1 cellular context compared by ENCODE assay signal in genomic region chr1:54548389-54549044, GRCh38.
TF ChIP-seq lines count a peak whose summit lies in the region.

No MANE protein-coding gene starts in this region.

TF ChIP-seq in SK-N-SH treated with all-trans-retinoic acid at 6 μM for 48 hours, 23 proteins besides CTCF, POLR2A, EP300 and RAD21 (continued from another document):
- TF ChIP-seq ZNF8 (CRISPR knock-in tag; IDR thresholded peaks at IDR 0.05) = no peak
